18 cellular contexts compared by ENCODE assay signal in the genomic region with DNA sequence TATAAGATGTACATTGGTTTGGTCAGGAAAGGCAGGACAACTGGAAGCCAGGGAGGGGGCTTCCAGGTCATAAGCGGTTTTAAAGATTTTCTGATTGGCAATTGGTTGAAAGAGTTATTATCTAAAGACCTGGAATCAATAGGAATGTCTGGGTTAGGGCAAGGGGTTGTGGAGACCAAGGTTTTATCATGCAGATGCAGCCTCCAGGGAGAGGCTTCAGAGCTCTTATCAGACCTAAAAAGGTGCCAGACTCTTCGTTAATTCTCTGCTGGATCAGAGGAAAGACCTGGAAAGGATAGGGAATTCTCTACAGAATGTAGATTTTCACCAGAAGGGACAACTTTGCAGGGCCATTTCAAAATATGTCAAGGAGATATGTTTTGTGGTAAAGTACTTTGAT.
"Had no signal": no experiment of that assay in that cellular context is flagged by ENCODE, and none has a peak within 500 bp of the region (broad histone marks: within the 10 kb centered on the region; RNA-seq: fewer than 3 reads in every experiment).

No MANE protein-coding gene starts in this region.

- H3K4me3 ChIP-seq: coronary artery, esophagus muscularis mucosa, gastrocnemius medialis, left ventricle myocardium inferior, lower lobe of right lung, prostate gland, right lobe of liver, tibial nerve had no signal

- H3K9me3 Mint-ChIP-seq: stimulated activated memory B cell treated with anti-CD40 and anti-IgM and Interleukin-4, amounts not matched to agents 10 μg/mL and 1 μg/mL and 100 μg/mL, for 72 hours; stimulated activated naive CD8-positive, alpha-beta T cell treated with anti-CD3 and anti-CD28 coated beads, Interleukin-15, Interleukin-2, amounts not matched to agents 100 ng/mL and 50 ng/mL, for 24 hours had no signal

- ATAC-seq: gastrocnemius medialis; left cardiac atrium; lower lobe of right lung; naive thymus-derived CD4-positive, alpha-beta T cell; right lobe of liver; stimulated activated memory B cell treated with anti-CD40 and anti-IgM and Interleukin-4, amounts not matched to agents 10 μg/mL and 1 μg/mL and 100 μg/mL, for 72 hours had no signal

- DNase-seq: effector CD8-positive, alpha-beta T cell; gastrocnemius medialis; glutamatergic neuron; kidney; left cardiac atrium; left ventricle myocardium inferior; lower lobe of right lung; naive thymus-derived CD4-positive, alpha-beta T cell; nephron progenitor cell; right lobe of liver; stimulated activated CD4-positive, alpha-beta T cell treated with anti-CD3 and anti-CD28 coated beads, Interleukin-4, amount 100 ng/mL, for 1 hour had no signal

- H3K9ac ChIP-seq: parathyroid adenoma had no signal

- H3K36me3 Mint-ChIP-seq: naive thymus-derived CD4-positive, alpha-beta T cell; stimulated activated memory B cell treated with anti-CD40 and anti-IgM and Interleukin-4, amounts not matched to agents 10 μg/mL and 1 μg/mL and 100 μg/mL, for 72 hours had no signal

- H3K27me3 Mint-ChIP-seq: naive thymus-derived CD4-positive, alpha-beta T cell; stimulated activated memory B cell treated with anti-CD40 and anti-IgM and Interleukin-4, amounts not matched to agents 10 μg/mL and 1 μg/mL and 100 μg/mL, for 72 hours; stimulated activated naive CD8-positive, alpha-beta T cell treated with anti-CD3 and anti-CD28 coated beads, Interleukin-15, Interleukin-2, amounts not matched to agents 100 ng/mL and 50 ng/mL, for 24 hours had no signal

- H3K4me1 ChIP-seq: esophagus muscularis mucosa, gastrocnemius medialis, left ventricle myocardium inferior, lower lobe of right lung, parathyroid adenoma, prostate gland, right lobe of liver, tibial nerve had no signal

- H3K4me3 Mint-ChIP-seq: naive thymus-derived CD4-positive, alpha-beta T cell; nephron progenitor cell; stimulated activated memory B cell treated with anti-CD40 and anti-IgM and Interleukin-4, amounts not matched to agents 10 μg/mL and 1 μg/mL and 100 μg/mL, for 72 hours; stimulated activated naive CD8-positive, alpha-beta T cell treated with anti-CD3 and anti-CD28 coated beads, Interleukin-15, Interleukin-2, amounts not matched to agents 100 ng/mL and 50 ng/mL, for 24 hours had no signal

- H3K27me3 ChIP-seq: gastrocnemius medialis, right lobe of liver, tibial nerve had no signal

- H3K9me3 ChIP-seq: esophagus muscularis mucosa, gastrocnemius medialis, left ventricle myocardium inferior, lower lobe of right lung, prostate gland, right lobe of liver, tibial nerve had no signal

- H3K27ac ChIP-seq: coronary artery, esophagus muscularis mucosa, gastrocnemius medialis, left ventricle myocardium inferior, lower lobe of right lung, parathyroid adenoma, prostate gland, right lobe of liver, tibial nerve had no signal

- H3K36me3 ChIP-seq: esophagus muscularis mucosa, gastrocnemius medialis, left ventricle myocardium inferior, lower lobe of right lung, prostate gland, right lobe of liver, tibial nerve had no signal

- H3K4me1 Mint-ChIP-seq: naive thymus-derived CD4-positive, alpha-beta T cell; nephron progenitor cell; stimulated activated memory B cell treated with anti-CD40 and anti-IgM and Interleukin-4, amounts not matched to agents 10 μg/mL and 1 μg/mL and 100 μg/mL, for 72 hours had no signal

- H3K27ac Mint-ChIP-seq: naive thymus-derived CD4-positive, alpha-beta T cell; nephron progenitor cell; stimulated activated memory B cell treated with anti-CD40 and anti-IgM and Interleukin-4, amounts not matched to agents 10 μg/mL and 1 μg/mL and 100 μg/mL, for 72 hours; stimulated activated naive CD8-positive, alpha-beta T cell treated with anti-CD3 and anti-CD28 coated beads, Interleukin-15, Interleukin-2, amounts not matched to agents 100 ng/mL and 50 ng/mL, for 24 hours had no signal
